ENCODE assay signal across 1 cellular context in the genomic region with DNA sequence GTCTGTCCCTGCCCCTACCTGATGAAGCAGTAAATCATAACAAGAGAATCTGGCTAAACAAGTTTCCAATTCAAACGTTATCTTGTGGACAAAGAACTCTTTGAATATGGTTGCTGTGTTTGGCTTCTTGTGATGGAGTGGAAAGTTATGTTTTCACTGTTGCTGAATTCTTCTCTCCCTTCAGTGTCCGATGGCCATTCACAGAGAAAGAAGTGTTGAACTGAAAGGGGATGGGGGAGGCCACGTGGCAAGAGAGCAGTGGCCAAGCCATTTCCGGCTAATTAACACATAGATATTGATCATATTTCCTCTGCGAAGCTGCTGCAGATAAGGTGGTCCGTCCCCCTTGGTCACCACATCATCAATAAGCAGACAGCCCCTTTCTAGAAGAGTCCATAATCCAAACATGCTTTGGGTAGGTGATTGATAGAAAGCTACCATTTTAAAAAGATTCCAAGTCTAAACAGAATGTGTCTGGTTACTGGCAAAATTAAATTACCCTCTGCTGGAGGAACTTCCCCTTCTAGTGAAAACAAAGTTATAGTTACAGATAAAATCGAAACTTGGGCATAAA.
A peak's percentile ranks its signal among the peaks of the same experiment; 100 is the strongest.
TF ChIP-seq lines count a peak whose summit lies in the region.

No MANE protein-coding gene starts in this region.

TF ChIP-seq in H1, 55 proteins besides CTCF, POLR2A, EP300 and RAD21:
- no peak for TF ChIP-seq CHD2 (IDR thresholded peaks at IDR 0.05; ENCODE audit: low read length)
- TF ChIP-seq, protein P1, sequence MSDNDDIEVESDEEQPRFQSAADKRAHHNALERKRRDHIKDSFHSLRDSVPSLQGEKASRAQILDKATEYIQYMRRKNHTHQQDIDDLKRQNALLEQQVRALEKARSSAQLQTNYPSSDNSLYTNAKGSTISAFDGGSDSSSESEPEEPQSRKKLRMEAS (IDR thresholded peaks at IDR 0.05): peak; percentile 52; the same call in 1 of the 2 replicates
TF ChIP-seq in H1: peak in this region for 1.
